ENCODE assay signal across 7 cellular contexts in genomic region chr3:143207338-143207961, GRCh38.
A peak's percentile ranks its signal among the peaks of the same experiment; 100 is the strongest.
DNase-seq lines count a peak whose midpoint lies in the region; ATAC-seq, FAIRE-seq and TF ChIP-seq lines count a peak whose summit lies in the region.

No MANE protein-coding gene starts in this region.

- no peaks in the 10 kb centered on the region for H3K79me2 ChIP-seq in MM.1S (ENCODE audit: low read length)

- H3K36me3 ChIP-seq in MM.1S (replicated peaks; ENCODE audit: insufficient read depth, low read length), result no peaks in the 10 kb centered on the region
- H3K36me3 ChIP-seq in heart left ventricle, result no peaks in the 10 kb centered on the region

- H3K4me3 ChIP-seq in MM.1S (ENCODE audit: low read length), result no peak overlapping the region
- H3K4me3 ChIP-seq in fibroblast of villous mesenchyme (ENCODE audit: low read depth, low read length), result no peak overlapping the region
- no peak overlapping the region for H3K4me3 ChIP-seq in heart left ventricle

- ATAC-seq in GM18861 (IDR thresholded peaks at IDR 0.05; ENCODE audit: unreplicated experiment) (peak; percentile 88), heart left ventricle (no peak)

- H3K27me3 ChIP-seq in MM.1S (replicated peaks; ENCODE audit: insufficient read depth, low read length) (no peaks in the 10 kb centered on the region), heart left ventricle (peaks cover 0 to 3% (median 0%) of the 10 kb centered on the region in 9 donors)

- H3K4me1 ChIP-seq in MM.1S (ENCODE audit: low read length), result peaks cover 31% of the 10 kb centered on the region
- peaks cover 0 to 6% (median 0%) of the 10 kb centered on the region in 12 donors for H3K4me1 ChIP-seq in heart left ventricle

- peak; percentile 12 for DNase-seq in H54 (ENCODE audit: insufficient read length, low spot score)
- peak; percentile 84 for DNase-seq in MM.1S
- DNase-seq in fibroblast of villous mesenchyme (ENCODE audit: low read depth), result peak; percentile 36
- DNase-seq in NCI-H1092 treated with DMSO at 0.1 percent for 48 hours (lab: John Stamatoyannopoulos, UW), result no peak
- DNase-seq in NCI-H1048 (lab: John Stamatoyannopoulos, UW), result no peak
- DNase-seq in heart left ventricle, result no peak

- H3F3A ChIP-seq in MM.1S (ENCODE audit: insufficient read depth, low read length), result peaks cover 7% of the 10 kb centered on the region; the same call in 1 of the 2 replicates

- TF ChIP-seq CTCF in MM.1S (IDR thresholded peaks at IDR 0.05; ENCODE audit: low read length) (no peak), fibroblast of villous mesenchyme (IDR thresholded peaks at IDR 0.05; ENCODE audit: insufficient read depth, low read depth, low read length) (no peak), heart left ventricle (IDR thresholded peaks at IDR 0.05) (no peak)

- 0 out of 2 replicates have a peak overlapping the region, but pooled peaks have one; percentile 13 for H2AFZ ChIP-seq in MM.1S (ENCODE audit: low read length)

- H3K9me2 ChIP-seq in MM.1S (replicated peaks; ENCODE audit: insufficient read depth, low read length), result no peaks in the 10 kb centered on the region

- no peak for TF ChIP-seq POLR2A in H54 (IDR thresholded peaks at IDR 0.05; ENCODE audit: low read depth, low read length)
- no peak for TF ChIP-seq POLR2A in heart left ventricle (IDR thresholded peaks at IDR 0.05)

- intact Hi-C loops in heart left ventricle (cut with DNase I), result no loop called here

- peak; percentile 57 for FAIRE-seq in H54 (lab: Jason Lieb, UNC)

- no peaks in the 10 kb centered on the region for H4K20me1 ChIP-seq in MM.1S (ENCODE audit: insufficient read depth, low read length)

- H3K9me3 ChIP-seq in MM.1S (replicated peaks; ENCODE audit: insufficient read depth, low read length), result no peaks in the 10 kb centered on the region
- H3K9me3 ChIP-seq in heart left ventricle, result peaks cover 0 to 6% (median 0%) of the 10 kb centered on the region in 12 donors

- no peak overlapping the region for H3K9ac ChIP-seq in MM.1S (ENCODE audit: low read length)

- H3K4me2 ChIP-seq in MM.1S (ENCODE audit: low read depth, low read length), result no peak overlapping the region

- WGBS in heart left ventricle, 4 donors, result 79 to 95% (median 87%) methylated on average over 1 of the region's 1 CpG

- peak overlapping the region; percentile 19; the same call in 1 of the 2 replicates for H3K27ac ChIP-seq in MM.1S (ENCODE audit: low read length)
- no peak overlapping the region for H3K27ac ChIP-seq in heart left ventricle

Comparison
In these comparisons a context has a peak if more than half of its experiments do, and no peak if none do; other contexts are left out.
1. DNase-seq: peak in H54 (single experiment), MM.1S (single experiment) and fibroblast of villous mesenchyme (single experiment); none in NCI-H1092 treated with DMSO at 0.1 percent for 48 hours (single experiment), NCI-H1048 (single experiment) and heart left ventricle (0 of 5).